In the genomic region with DNA sequence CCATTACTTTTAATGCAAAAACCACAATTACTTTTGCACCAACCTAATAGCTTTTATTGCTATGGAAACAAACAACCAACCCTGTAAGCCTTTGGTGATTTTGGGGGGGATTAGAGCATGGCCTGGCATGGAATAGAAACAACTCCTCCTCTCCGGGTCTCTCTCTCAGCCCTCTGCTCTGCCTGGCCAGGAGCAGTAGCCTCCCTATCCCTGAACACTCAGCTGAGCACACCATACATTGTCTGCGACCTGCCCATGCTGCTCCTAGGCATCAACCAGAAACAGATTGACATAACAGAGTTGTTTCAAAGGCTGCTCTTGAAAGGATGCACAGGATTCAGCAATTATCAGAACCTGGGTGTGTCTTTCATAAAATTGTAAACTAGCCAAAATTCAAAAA, we compare ENCODE assay signal across 26 cellular contexts.
"Had no signal": no experiment of that assay in that cellular context is flagged by ENCODE, and none has a peak within 500 bp of the region (broad histone marks: within the 10 kb centered on the region; RNA-seq: fewer than 3 reads in every experiment).

No MANE protein-coding gene starts in this region.

- FAIRE-seq: endothelial cell of umbilical vein, islet of Langerhans had no signal

- DNase-seq: effector CD8-positive, alpha-beta T cell; endodermal cell; foreskin melanocyte; glutamatergic neuron; heart right ventricle; hippocampal formation; left cardiac atrium; left lung; mesenchymal stem cell; midbrain; naive thymus-derived CD4-positive, alpha-beta T cell; stimulated activated CD4-positive, alpha-beta T cell treated with anti-CD3 and anti-CD28 coated beads, Interleukin-12 subunit alpha, Interleukin-12 subunit beta, amount 100 ng/mL, for 4 hours; stimulated activated CD4-positive, alpha-beta T cell treated with anti-CD3 and anti-CD28 coated beads, Interleukin-1b, Interleukin-23, amount 100 ng/mL, for 48 hours; stimulated activated CD4-positive, alpha-beta T cell treated with anti-CD3 and anti-CD28 coated beads, Interleukin-4, amount 100 ng/mL, for 1 hour; stimulated activated CD8-positive, alpha-beta memory T cell treated with anti-CD3 and anti-CD28 coated beads, Interleukin-4, amount 100 ng/mL, for 48 hours; stimulated activated naive CD4-positive, alpha-beta T cell; stomach; thyroid gland; trophoblast cell had no signal

- H3K27ac ChIP-seq: esophagus muscularis mucosa, heart right ventricle, left lung, neural progenitor cell, parathyroid adenoma, stomach, thyroid gland, vagina had no signal

- ATAC-seq: heart right ventricle; left cardiac atrium; left lung; naive thymus-derived CD4-positive, alpha-beta T cell; sciatic nerve had no signal
